19 cellular contexts compared by ENCODE assay signal in genomic region chr5:149254506-149254905, GRCh38. TPM values are rescaled to one million over a fixed set of nuclear protein-coding genes. Genes with fewer than 3 reads are reported as not detected.
DNase-seq lines count a peak whose midpoint lies in the region; ATAC-seq, FAIRE-seq and TF ChIP-seq lines count a peak whose summit lies in the region.
"Had no signal": no experiment of that assay in that cellular context is flagged by ENCODE, and none has a peak within 500 bp of the region (broad histone marks: within the 10 kb centered on the region; RNA-seq: fewer than 3 reads in every experiment).

No MANE protein-coding gene starts in this region.

- no peaks in the 10 kb centered on the region for H3K27me3 ChIP-seq in CD4-positive, alpha-beta T cell (ENCODE audit: control insufficient read depth, insufficient read depth, low read length)
- H3K27me3 ChIP-seq in GM12878 (replicated peaks in 1 of 2; ENCODE audit: control insufficient read depth in 2 of 2, insufficient read depth in 2 of 2, low read length in 1 of 2), result no peaks in the 10 kb centered on the region; a peak in 1 of 4 replicates
- H3K27me3 ChIP-seq: body of pancreas had no signal

- H3K9me3 ChIP-seq in CD4-positive, alpha-beta T cell (ENCODE audit: control insufficient read depth, low read length), result no peaks in the 10 kb centered on the region
- no peaks in the 10 kb centered on the region for H3K9me3 ChIP-seq in GM12878 (replicated peaks; ENCODE audit: control insufficient read depth, insufficient read depth, low read length)
- H3K9me3 ChIP-seq: body of pancreas had no signal

- SMC1A ChIA-PET in GM12878 (lab: Charles Lee; ENCODE audit: uncharacterized antibody, unreplicated experiment), result interaction anchor here (1.4 kb wide), 1 partner anchor 13 kb away, joined by 4 read pairs; no protein-coding TSS in a partner anchor

- in situ Hi-C loops in GM12878 (cut with MboI), result no loop called here

- TF ChIP-seq EP300 in Ishikawa (IDR thresholded peaks at IDR 0.05; ENCODE audit: borderline replicate concordance) (no peak), GM12878 (IDR thresholded peaks at IDR 0.05; ENCODE audit: borderline replicate concordance in 1 of 2, control insufficient read depth in 1 of 2, low read depth in 2 of 2, low read length in 2 of 2) (no peak)

- no peak overlapping the region for H3K9ac ChIP-seq in GM12878 (ENCODE audit: control insufficient read depth, insufficient read depth, low read length)

- no TSS peak for BruUV-seq in GM12878 (replicated peaks; lab: Mats Ljungman, UMichigan)

- no peak overlapping the region for H3K4me3 Mint-ChIP-seq in CD4-positive, alpha-beta T cell
- H3K4me3 Mint-ChIP-seq: activated T-helper 1 cell treated with anti-CD3 and anti-CD28 coated beads, Interleukin-12 subunit alpha, Interleukin-12 subunit beta, Interleukin-2, Interleukin-4 antibody, amounts not matched to agents 30 ng/mL and 10 ng/mL and 1 ng/mL, durations not matched to agents 14 hours and 24 hours and 36 hours had no signal

- H3K27ac Mint-ChIP-seq in CD4-positive, alpha-beta T cell, result no peak overlapping the region
- H3K27ac Mint-ChIP-seq: activated T-helper 1 cell treated with anti-CD3 and anti-CD28 coated beads, Interleukin-12 subunit alpha, Interleukin-12 subunit beta, Interleukin-2, Interleukin-4 antibody, amounts not matched to agents 30 ng/mL and 10 ng/mL and 1 ng/mL, durations not matched to agents 14 hours and 24 hours and 36 hours had no signal

- H3K4me3 ChIP-seq in GM12878, result no peak overlapping the region
- H3K4me3 ChIP-seq: body of pancreas had no signal

- H3K36me3 ChIP-seq in GM12878 (ENCODE audit: control insufficient read depth in 2 of 2, insufficient read depth in 2 of 2, low read length in 1 of 2), result no peaks in the 10 kb centered on the region

- no peak overlapping the region for H2AFZ ChIP-seq in GM12878 (ENCODE audit: control insufficient read depth, low read depth, low read length)

- no peak overlapping the region for H3K4me2 ChIP-seq in GM12878 (ENCODE audit: control insufficient read depth, insufficient read depth)

- no peaks in the 10 kb centered on the region for H3K4me1 Mint-ChIP-seq in CD4-positive, alpha-beta T cell (ENCODE audit: low read depth)

- no peaks in the 10 kb centered on the region for H3K27me3 Mint-ChIP-seq in CD4-positive, alpha-beta T cell

- peak; percentile 52 for ATAC-seq in CD4-positive, alpha-beta T cell (ENCODE audit: poor library complexity)
- ATAC-seq in GM12878 (no peak), HG03520 (IDR thresholded peaks at IDR 0.05; ENCODE audit: unreplicated experiment) (no peak)
- ATAC-seq: body of pancreas, left ventricle myocardium superior had no signal

- H3K27ac ChIP-seq in CD4-positive, alpha-beta T cell (ENCODE audit: low read depth, low read length), result no peak overlapping the region
- H3K27ac ChIP-seq in GM12878 (ENCODE audit: control insufficient read depth, insufficient read depth), result no peak overlapping the region
- H3K27ac ChIP-seq: body of pancreas had no signal

- intact Hi-C loops in CD4-positive, alpha-beta T cell (cut with DNase I, micrococcal nuclease), result no loop called here
- intact Hi-C loops in GM12878 (cut with micrococcal nuclease; ENCODE audit: unreplicated experiment), result no loop called here

- RAD21 ChIA-PET in GM12878 (lab: Charles Lee; ENCODE audit: unreplicated experiment), result no interaction called here

- POLR2A ChIA-PET in CD4-positive, alpha-beta T cell (lab: Charles Lee), result interaction anchor here (1.7 kb wide), 1 partner anchor 13 kb away, joined by 7 read pairs; no protein-coding TSS in a partner anchor
- POLR2A ChIA-PET in GM12878 (lab: Charles Lee), result no interaction called here

- DNase-seq in CD4-positive, alpha-beta T cell, result no peak
- DNase-seq in GM12878 (ENCODE audit: low read depth, low spot score) (no peak), kidney tubule cell (ENCODE audit: low spot score) (peak; percentile 33), middle frontal gyrus (ENCODE audit: extremely low spot score, low spot score) (no peak), DMS153 treated with DMSO at 0.1 percent for 48 hours (lab: John Stamatoyannopoulos, UW; ENCODE audit: unreplicated experiment) (no peak), NCI-H2107 (lab: John Stamatoyannopoulos, UW) (no peak)
- DNase-seq: activated CD4-positive, alpha-beta T cell treated with anti-CD3 and anti-CD28 coated beads for 48 hours; body of pancreas; C1 segment of cervical spinal cord; effector CD8-positive, alpha-beta T cell; HCEC 1CT; left ventricle myocardium superior; NCI-H1092 treated with DMSO at 0.1 percent for 48 hours; T-helper 1 cell had no signal

- CTCF ChIA-PET in CD4-positive, alpha-beta T cell (lab: Charles Lee), result interaction anchor here (1.4 kb wide), 1 partner anchor 15 kb away, joined by 6 read pairs; no protein-coding TSS in a partner anchor
- CTCF ChIA-PET in GM12878 (lab: Yijun Ruan, JAX), result interaction anchor here (0.6 to 1.1 kb wide), 2 partner anchors 15 to 20 kb away, joined by 3 read pairs; no protein-coding TSS in a partner anchor

- no peaks in the 10 kb centered on the region for H4K20me1 ChIP-seq in GM12878 (ENCODE audit: control insufficient read depth, insufficient read depth)

- H3K4me1 ChIP-seq in GM12878 (ENCODE audit: control insufficient read depth, insufficient read depth, low read length), result no peaks in the 10 kb centered on the region
- H3K4me1 ChIP-seq: body of pancreas had no signal

- no peaks in the 10 kb centered on the region for H3K79me2 ChIP-seq in GM12878 (ENCODE audit: control insufficient read depth, insufficient read depth, low read length)

- H3K36me3 Mint-ChIP-seq in CD4-positive, alpha-beta T cell (ENCODE audit: low read depth), result no peaks in the 10 kb centered on the region

- TF ChIP-seq CTCF in CD4-positive, alpha-beta T cell (IDR thresholded peaks at IDR 0.05), result no peak
- no peak for TF ChIP-seq CTCF in GM12878 (IDR thresholded peaks at IDR 0.05 in 2 of 3, conservative IDR thresholded peaks at IDR 0.05 in 1 of 3; ENCODE audit: control insufficient read depth in 2 of 3, extremely low read depth in 1 of 3, insufficient read depth in 1 of 3, low read depth in 3 of 3, low read length in 3 of 3)

- no peak for TF ChIP-seq POLR2A in GM12878 (IDR thresholded peaks at IDR 0.05; ENCODE audit: low read depth, low read length)

- 10% methylated on average over 3 of the region's 3 CpGs for WGBS in GM12878 (ENCODE audit: insufficient coverage, insufficient replicate concordance, low lambda C conversion rate, missing lambda C conversion rate)

- no peaks in the 10 kb centered on the region for H3K9me3 Mint-ChIP-seq in CD4-positive, alpha-beta T cell
- H3K9me3 Mint-ChIP-seq: activated T-helper 1 cell treated with anti-CD3 and anti-CD28 coated beads, Interleukin-12 subunit alpha, Interleukin-12 subunit beta, Interleukin-2, Interleukin-4 antibody, amounts not matched to agents 30 ng/mL and 10 ng/mL and 1 ng/mL, durations not matched to agents 14 hours and 24 hours and 36 hours had no signal

- TF ChIP-seq RAD21 in Ishikawa (IDR thresholded peaks at IDR 0.05; ENCODE audit: low read depth) (no peak), GM12878 (IDR thresholded peaks at IDR 0.05; ENCODE audit: insufficient read depth, low read depth, low read length) (no peak)

- FAIRE-seq in GM12878 (lab: Jason Lieb, UNC), result no peak

TF ChIP-seq in Ishikawa, 13 proteins besides CTCF, POLR2A, EP300 and RAD21 (continues in another document):
- TF ChIP-seq USF1 (IDR thresholded peaks at IDR 0.05), result no peak

TF ChIP-seq in GM12878, 131 proteins besides CTCF, POLR2A, EP300 and RAD21:
- TF ChIP-seq REST (IDR thresholded peaks at IDR 0.05; ENCODE audit: low read depth, low read length) (peak; percentile 69), SUZ12 (IDR thresholded peaks at IDR 0.05; ENCODE audit: unreplicated experiment) (no peak), SPI1 (IDR thresholded peaks at IDR 0.05; ENCODE audit: borderline replicate concordance, insufficient read depth, low read depth, low read length) (no peak)

RNA-seq across cellular contexts. Expression of gene AFAP1L1, which starts 17.2 kb away (rescaled TPM):
- under 1 TPM; 0.47 to 0.56 TPM for total RNA-seq in CD4-positive, alpha-beta T cell
- total RNA-seq in GM12878 (2013; cell fraction: nucleolus; rRNA removed), result not detected in 2 replicates
- total RNA-seq in GM12878 (2014; rRNA removed) (not detected in 2 replicates), GM12878 (2014; rRNA removed; fragmentation: Illumina TruSeq; extraction: Trizol) (not detected in 2 replicates), GM12878 (2021) (not detected in 2 replicates)
- not detected for polyA plus RNA-seq in GM12878 (2011; ENCODE audit: low read depth)
- polyA plus RNA-seq in GM12878 (2011; rRNA removed) (not detected in 2 replicates), GM12878 (2014; fragmentation: Illumina TruSeq; extraction: Trizol) (not detected in 2 replicates), GM12878 (2014; fragmentation: Nextera tagmentation; extraction: Ambion mirVana) (under 1 TPM in 1 of 2 experiments, not detected in 1; 0.11 TPM), GM12878 (2014; rRNA removed) (not detected in 2 replicates), GM12878 (2016; fragmentation: Nextera tagmentation; extraction: Ambion mirVana) (not detected)
- polyA plus RNA-seq in GM12878 (2011; cell fraction: cytosol; rRNA removed), result not detected in 2 replicates
- not detected in 2 replicates for polyA plus RNA-seq in GM12878 (2011; cell fraction: nucleus; rRNA removed)
- polyA plus RNA-seq in GM12878 (2012), result 0.06 TPM in 1 of 2 replicates, not detected in the other
- polyA minus RNA-seq in GM12878 (2011; rRNA and poly(A)+ RNA removed), result not detected in 2 replicates
- polyA minus RNA-seq in GM12878 (2011; cell fraction: cytosol; rRNA and poly(A)+ RNA removed), result not detected in 2 replicates
- polyA minus RNA-seq in GM12878 (2011; cell fraction: nucleus; rRNA and poly(A)+ RNA removed), result not detected in 2 replicates
- total RNA-seq: activated T-helper 1 cell treated with anti-CD3 and anti-CD28 coated beads, Interleukin-12 subunit alpha, Interleukin-12 subunit beta, Interleukin-2, Interleukin-4 antibody, amounts not matched to agents 30 ng/mL and 10 ng/mL and 1 ng/mL, durations not matched to agents 14 hours and 24 hours and 36 hours; OCI-LY7 had no signal
- polyA plus RNA-seq: neural cell had no signal
